In genomic region chr17:56779898-56780777, GRCh38 we compare ENCODE assay signal across 8 cellular contexts. TPM values are rescaled to one million over a fixed set of nuclear protein-coding genes. Genes with fewer than 3 reads are reported as not detected.
A peak's percentile ranks its signal among the peaks of the same experiment; 100 is the strongest.
DNase-seq lines count a peak whose midpoint lies in the region; ATAC-seq and TF ChIP-seq lines count a peak whose summit lies in the region.

No MANE protein-coding gene starts in this region.

- ATAC-seq in GM21367 (IDR thresholded peaks at IDR 0.05; ENCODE audit: unreplicated experiment) = peak; percentile 94

- no peak overlapping the region for H3K27ac Mint-ChIP-seq in endothelial cell (ENCODE audit: unreplicated experiment)

- peak; percentile 97 for TF ChIP-seq CTCF in endothelial cell (IDR thresholded peaks at IDR 0.05; ENCODE audit: unreplicated experiment)

- H3K4me3 Mint-ChIP-seq in endothelial cell (ENCODE audit: unreplicated experiment) = peak overlapping the region; percentile 79

- DNase-seq in Caki2 (ENCODE audit: low read depth) (peak; percentile 73), HS-5 (ENCODE audit: low read depth) (peak; percentile 22), NOMO-1 treated with dmso at 0.1 percent for 144 hours (lab: John Stamatoyannopoulos, UW; ENCODE audit: unreplicated experiment) (peak; percentile 99), endothelial cell (ENCODE audit: low spot score) (peak; percentile 87), mucosa of gallbladder (ENCODE audit: low spot score) (peak; percentile 79)
- peak; percentile 59 for DNase-seq in activated CD8-positive, alpha-beta memory T cell treated with anti-CD3 and anti-CD28 coated beads, Interleukin-2, amount 50 U/mL, for 24 hours (ENCODE audit: extremely low read depth)
- DNase-seq in stimulated activated CD8-positive, alpha-beta memory T cell treated with anti-CD3 and anti-CD28 coated beads, Interleukin-4, amount 100 ng/mL, for 4 hours (ENCODE audit: low read depth in 2 of 2, low spot score in 1 of 2) = peak; percentile 65

- H3K36me3 Mint-ChIP-seq in endothelial cell (ENCODE audit: low read depth, unreplicated experiment) = no peaks in the 10 kb centered on the region

- peaks cover 18% of the 10 kb centered on the region for H3K27me3 Mint-ChIP-seq in endothelial cell (ENCODE audit: unreplicated experiment)

- in situ Hi-C loops in Caki2 (cut with HindIII; ENCODE audit: low pct_unique_long_range_greater_than_20kb, low sequenced_read_pairs) = no loop called here

- H3K9me3 Mint-ChIP-seq in endothelial cell (ENCODE audit: unreplicated experiment) = no peaks in the 10 kb centered on the region

- peaks cover 16% of the 10 kb centered on the region for H3K4me1 Mint-ChIP-seq in endothelial cell (ENCODE audit: unreplicated experiment)

RNA-seq across cellular contexts. Expression of gene C17orf67, which starts 53.6 kb away (rescaled TPM):
- total RNA-seq in Caki2 (2014; rRNA removed; shearing (Covaris generic); ENCODE audit: low replicate concordance) = 3.2 and 3.5 TPM in 2 replicates
- 1.7 TPM for total RNA-seq in endothelial cell (ENCODE audit: unreplicated experiment)
- total RNA-seq in mucosa of gallbladder = 5.1 TPM

RNA-seq across cellular contexts. Expression of gene DGKE, which starts 53.8 kb away (rescaled TPM):
- 0.12 and 8.7 TPM in 2 replicates for total RNA-seq in Caki2 (2014; rRNA removed; shearing (Covaris generic); ENCODE audit: low replicate concordance)
- total RNA-seq in endothelial cell (ENCODE audit: unreplicated experiment) (3.3 TPM), mucosa of gallbladder (23.0 TPM)

Comparison
In these comparisons a context has a peak if more than half of its experiments do, and no peak if none do; other contexts are left out.
1. Peak in every context shown above with its lines: DNase-seq and ATAC-seq.
2. DNase-seq: peak in every context shown above with its lines; median percentile 99 in NOMO-1 treated with dmso at 0.1 percent for 144 hours; 87 in endothelial cell; 79 in mucosa of gallbladder; 73 in Caki2; 65 in stimulated activated CD8-positive, alpha-beta memory T cell treated with anti-CD3 and anti-CD28 coated beads, Interleukin-4, amount 100 ng/mL, for 4 hours; 59 in activated CD8-positive, alpha-beta memory T cell treated with anti-CD3 and anti-CD28 coated beads, Interleukin-2, amount 50 U/mL, for 24 hours; 22 in HS-5.